ENCODE assay signal across 27 cellular contexts in the genomic region with DNA sequence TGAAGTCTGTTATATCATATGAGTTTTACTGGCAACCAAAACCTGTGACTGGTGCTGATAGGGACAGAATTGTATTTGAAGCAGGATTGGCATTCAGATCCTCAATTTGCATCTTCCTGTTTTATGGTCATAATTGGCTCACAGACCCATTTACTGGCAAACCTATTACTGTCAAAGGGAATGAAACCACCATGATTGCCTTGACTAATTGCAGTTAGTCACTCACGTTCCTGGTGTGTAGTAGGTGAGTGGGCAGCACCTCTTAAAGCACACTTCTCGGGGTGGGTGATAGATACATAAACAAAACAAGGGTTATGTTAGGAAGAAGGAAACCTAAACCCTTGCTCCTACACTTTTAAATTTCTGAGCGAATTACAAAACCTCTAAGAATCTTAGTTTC.
"Had no signal": no experiment of that assay in that cellular context is flagged by ENCODE, and none has a peak within 500 bp of the region (broad histone marks: within the 10 kb centered on the region; RNA-seq: fewer than 3 reads in every experiment).

No MANE protein-coding gene starts in this region.

- ATAC-seq: activated CD8-positive, alpha-beta T cell treated with anti-CD3 and anti-CD28 coated beads for 36 hours; esophagus mucosa had no signal

- H3K27me3 Mint-ChIP-seq: activated CD8-positive, alpha-beta T cell treated with anti-CD3 and anti-CD28 coated beads for 36 hours; activated naive CD8-positive, alpha-beta T cell treated with anti-CD3 and anti-CD28 coated beads, Interleukin-2, amount 10 ng/mL, durations not matched to agents 7 days and 5 days; brain; central memory CD8-positive, alpha-beta T cell; dendritic cell treated with granulocyte-macrophage colony-stimulating factor and Interleukin-4, amounts not matched to agents 40 ng/mL and 50 ng/mL, for 4 days had no signal

- H3K27ac Mint-ChIP-seq: activated CD8-positive, alpha-beta T cell treated with anti-CD3 and anti-CD28 coated beads for 36 hours; activated naive CD4-positive, alpha-beta T cell treated with anti-CD3 and anti-CD28 coated beads, Interleukin-2, amount 50 U/mL, for 72 hours; activated naive CD8-positive, alpha-beta T cell treated with anti-CD3 and anti-CD28 coated beads, Interleukin-2, amount 10 ng/mL, durations not matched to agents 7 days and 5 days; brain; endodermal cell had no signal

- H3K4me1 Mint-ChIP-seq: activated naive CD8-positive, alpha-beta T cell treated with anti-CD3 and anti-CD28 coated beads, Interleukin-2, amount 10 ng/mL, durations not matched to agents 7 days and 5 days; brain; central memory CD8-positive, alpha-beta T cell; endodermal cell had no signal

- H3K4me3 Mint-ChIP-seq: activated CD8-positive, alpha-beta T cell treated with anti-CD3 and anti-CD28 coated beads for 36 hours; activated naive CD8-positive, alpha-beta T cell treated with anti-CD3 and anti-CD28 coated beads, Interleukin-2, amount 10 ng/mL, durations not matched to agents 7 days and 5 days; brain; central memory CD8-positive, alpha-beta T cell; dendritic cell treated with granulocyte-macrophage colony-stimulating factor and Interleukin-4, amounts not matched to agents 40 ng/mL and 50 ng/mL, for 4 days; endodermal cell had no signal

- H3K9me3 Mint-ChIP-seq: activated CD8-positive, alpha-beta T cell treated with anti-CD3 and anti-CD28 coated beads for 36 hours; activated naive CD4-positive, alpha-beta T cell treated with anti-CD3 and anti-CD28 coated beads, Interleukin-2, amount 50 U/mL, for 72 hours; activated naive CD8-positive, alpha-beta T cell treated with anti-CD3 and anti-CD28 coated beads, Interleukin-2, amount 10 ng/mL, durations not matched to agents 7 days and 5 days; brain; central memory CD8-positive, alpha-beta T cell; dendritic cell treated with granulocyte-macrophage colony-stimulating factor and Interleukin-4, amounts not matched to agents 40 ng/mL and 50 ng/mL, for 4 days; endodermal cell had no signal

- DNase-seq: activated CD4-positive, alpha-beta T cell treated with anti-CD3 and anti-CD28 coated beads for 48 hours; activated CD4-positive, alpha-beta T cell treated with anti-CD3 and anti-CD28 coated beads, Interleukin-2, amount 50 U/mL, for 1 hour; activated CD4-positive, alpha-beta T cell treated with anti-CD3 and anti-CD28 coated beads, Interleukin-2, amount 50 U/mL, for 48 hours; activated CD4-positive, CD25-positive, alpha-beta regulatory T cell; activated CD4-positive, CD25-positive, alpha-beta regulatory T cell treated with anti-CD3 and anti-CD28 coated beads, Interleukin-2, amount 50 U/mL, for 72 hours; activated CD8-positive, alpha-beta memory T cell treated with anti-CD3 and anti-CD28 coated beads for 24 hours; activated CD8-positive, alpha-beta T cell treated with anti-CD3 and anti-CD28 coated beads for 36 hours; activated effector memory CD4-positive, alpha-beta T cell treated with Interleukin-2 at 50 U/mL for 16 hours; activated gamma-delta T cell treated with Interleukin-2 at 50 U/mL for 16 hours; activated naive CD4-positive, alpha-beta T cell treated with Interleukin-2 at 50 U/mL for 16 hours; activated naive CD8-positive, alpha-beta T cell treated with anti-CD3 and anti-CD28 coated beads, Interleukin-2, amount 10 ng/mL, durations not matched to agents 7 days and 5 days; activated T-cell treated with anti-CD3 and anti-CD28 coated beads, Interleukin-2, amount 50 U/mL, for 48 hours; dorsolateral prefrontal cortex; effector memory CD4-positive, alpha-beta T cell; endodermal cell; foreskin fibroblast; head of caudate nucleus; T-helper 2 cell had no signal

- H3K36me3 Mint-ChIP-seq: activated naive CD4-positive, alpha-beta T cell treated with anti-CD3 and anti-CD28 coated beads, Interleukin-2, amount 50 U/mL, for 72 hours had no signal

- H3K27ac ChIP-seq: ascending aorta, breast epithelium, cardiac muscle cell, coronary artery, dorsolateral prefrontal cortex had no signal
